24 cellular contexts compared by ENCODE assay signal in genomic region chr2:42585779-42586178, GRCh38.
"Had no signal": no experiment of that assay in that cellular context is flagged by ENCODE, and none has a peak within 500 bp of the region (broad histone marks: within the 10 kb centered on the region; RNA-seq: fewer than 3 reads in every experiment).

No MANE protein-coding gene starts in this region.

- H3K4me1 Mint-ChIP-seq: neural progenitor cell had no signal

- H3K9ac ChIP-seq: neural progenitor cell had no signal

- H3K36me3 ChIP-seq: colonic mucosa, neural progenitor cell, prostate gland, thyroid gland had no signal

- H3K4me3 Mint-ChIP-seq: activated CD4-positive, alpha-beta memory T cell treated with anti-CD3 and anti-CD28 coated beads, Interleukin-2, amount 10 ng/mL, durations not matched to agents 7 days and 5 days; activated CD4-positive, alpha-beta T cell treated with anti-CD3 and anti-CD28 coated beads, Interleukin-2, amount 10 ng/mL, durations not matched to agents 24 days and 14 days; activated naive CD8-positive, alpha-beta T cell treated with anti-CD3 and anti-CD28 coated beads, Interleukin-2, amount 50 U/mL, for 24 hours; activated T-cell treated with anti-CD3 and anti-CD28 coated beads, Interleukin-2, amount 50 U/mL, for 72 hours; neural progenitor cell; stimulated activated naive CD8-positive, alpha-beta T cell treated with anti-CD3 and anti-CD28 coated beads, Interleukin-15, Interleukin-2, amounts not matched to agents 100 ng/mL and 50 ng/mL, for 24 hours; T-cell; T-helper 2 cell treated with Interferon-gamma antibody and Interleukin-4, amounts not matched to agents 5 μg/mL and 100 μg/mL, for 36 hours had no signal

- H3K9me3 ChIP-seq: colonic mucosa, left ventricle myocardium inferior, prostate gland, right atrium auricular region, thyroid gland had no signal

- ATAC-seq: activated CD4-positive, CD25-positive, alpha-beta regulatory T cell treated with anti-CD3 and anti-CD28 coated beads, Interleukin-2, amount 50 U/mL, for 24 hours; activated naive CD8-positive, alpha-beta T cell treated with anti-CD3 and anti-CD28 coated beads, Interleukin-2, amount 50 U/mL, for 24 hours; activated T-cell treated with anti-CD3 and anti-CD28 coated beads, Interleukin-2, amount 50 U/mL, for 72 hours; naive thymus-derived CD4-positive, alpha-beta T cell; T-cell had no signal

- H3K27ac ChIP-seq: brain microvascular endothelial cell, colonic mucosa, left ventricle myocardium inferior, neural progenitor cell, prostate gland, right atrium auricular region, thyroid gland, VCaP had no signal

- H3K27ac Mint-ChIP-seq: activated CD4-positive, alpha-beta memory T cell treated with anti-CD3 and anti-CD28 coated beads, Interleukin-2, amount 10 ng/mL, durations not matched to agents 7 days and 5 days; activated CD4-positive, alpha-beta T cell treated with anti-CD3 and anti-CD28 coated beads, Interleukin-2, amount 10 ng/mL, durations not matched to agents 24 days and 14 days; activated naive CD8-positive, alpha-beta T cell treated with anti-CD3 and anti-CD28 coated beads, Interleukin-2, amount 50 U/mL, for 24 hours; activated T-cell treated with anti-CD3 and anti-CD28 coated beads, Interleukin-2, amount 50 U/mL, for 72 hours; neural progenitor cell; stimulated activated naive CD8-positive, alpha-beta T cell treated with anti-CD3 and anti-CD28 coated beads, Interleukin-15, Interleukin-2, amounts not matched to agents 100 ng/mL and 50 ng/mL, for 24 hours; T-cell; T-helper 2 cell treated with Interferon-gamma antibody and Interleukin-4, amounts not matched to agents 5 μg/mL and 100 μg/mL, for 36 hours had no signal

- H3K27me3 Mint-ChIP-seq: activated CD4-positive, alpha-beta memory T cell treated with anti-CD3 and anti-CD28 coated beads, Interleukin-2, amount 10 ng/mL, durations not matched to agents 7 days and 5 days; activated CD4-positive, alpha-beta T cell treated with anti-CD3 and anti-CD28 coated beads, Interleukin-2, amount 10 ng/mL, durations not matched to agents 24 days and 14 days; activated naive CD8-positive, alpha-beta T cell treated with anti-CD3 and anti-CD28 coated beads, Interleukin-2, amount 50 U/mL, for 24 hours; naive thymus-derived CD4-positive, alpha-beta T cell; stimulated activated naive CD8-positive, alpha-beta T cell treated with anti-CD3 and anti-CD28 coated beads, Interleukin-15, Interleukin-2, amounts not matched to agents 100 ng/mL and 50 ng/mL, for 24 hours; T-cell had no signal

- H3K27me3 ChIP-seq: brain microvascular endothelial cell, colonic mucosa, neural progenitor cell, right atrium auricular region, thyroid gland had no signal

- H3K9me3 Mint-ChIP-seq: activated CD4-positive, alpha-beta memory T cell treated with anti-CD3 and anti-CD28 coated beads, Interleukin-2, amount 10 ng/mL, durations not matched to agents 7 days and 5 days; activated CD4-positive, alpha-beta T cell treated with anti-CD3 and anti-CD28 coated beads, Interleukin-2, amount 10 ng/mL, durations not matched to agents 24 days and 14 days; activated naive CD8-positive, alpha-beta T cell treated with anti-CD3 and anti-CD28 coated beads, Interleukin-2, amount 50 U/mL, for 24 hours; activated T-cell treated with anti-CD3 and anti-CD28 coated beads, Interleukin-2, amount 50 U/mL, for 72 hours; naive thymus-derived CD4-positive, alpha-beta T cell; stimulated activated naive CD8-positive, alpha-beta T cell treated with anti-CD3 and anti-CD28 coated beads, Interleukin-15, Interleukin-2, amounts not matched to agents 100 ng/mL and 50 ng/mL, for 24 hours; T-cell; T-helper 2 cell treated with Interferon-gamma antibody and Interleukin-4, amounts not matched to agents 5 μg/mL and 100 μg/mL, for 36 hours had no signal

- H3K4me3 ChIP-seq: colonic mucosa, left ventricle myocardium inferior, neural progenitor cell, prostate gland, right atrium auricular region, thyroid gland had no signal

- H3K4me1 ChIP-seq: colonic mucosa, left ventricle myocardium inferior, neural progenitor cell, prostate gland, right atrium auricular region, thyroid gland had no signal

- DNase-seq: activated CD4-positive, alpha-beta memory T cell treated with anti-CD3 and anti-CD28 coated beads, Interleukin-2, amount 10 ng/mL, durations not matched to agents 7 days and 5 days; activated CD4-positive, alpha-beta T cell treated with anti-CD3 and anti-CD28 coated beads, Interleukin-2, amount 10 ng/mL, durations not matched to agents 24 days and 14 days; activated effector memory CD4-positive, alpha-beta T cell treated with anti-CD3 and anti-CD28 coated beads, Interleukin-2, amount 50 U/mL, for 16 hours; activated naive CD4-positive, alpha-beta T cell treated with anti-CD3 and anti-CD28 coated beads, Interleukin-2, amount 50 U/mL, for 16 hours; activated naive CD8-positive, alpha-beta T cell treated with anti-CD3 and anti-CD28 coated beads, Interleukin-2, amount 50 U/mL, for 24 hours; activated T-cell treated with anti-CD3 and anti-CD28 coated beads, Interleukin-2, amount 50 U/mL, for 72 hours; anterior cingulate cortex; brain microvascular endothelial cell; colonic mucosa; foreskin fibroblast; kidney; left ventricle myocardium inferior; naive thymus-derived CD4-positive, alpha-beta T cell; stimulated activated CD4-positive, alpha-beta T cell treated with anti-CD3 and anti-CD28 coated beads, Interleukin-12 subunit alpha, Interleukin-12 subunit beta, amount 100 ng/mL, for 4 hours; substantia nigra; T-cell; thyroid gland had no signal

- H2AFZ ChIP-seq: neural progenitor cell had no signal

- H3K4me2 ChIP-seq: neural progenitor cell had no signal
